8 cellular contexts compared by ENCODE assay signal in the genomic region with DNA sequence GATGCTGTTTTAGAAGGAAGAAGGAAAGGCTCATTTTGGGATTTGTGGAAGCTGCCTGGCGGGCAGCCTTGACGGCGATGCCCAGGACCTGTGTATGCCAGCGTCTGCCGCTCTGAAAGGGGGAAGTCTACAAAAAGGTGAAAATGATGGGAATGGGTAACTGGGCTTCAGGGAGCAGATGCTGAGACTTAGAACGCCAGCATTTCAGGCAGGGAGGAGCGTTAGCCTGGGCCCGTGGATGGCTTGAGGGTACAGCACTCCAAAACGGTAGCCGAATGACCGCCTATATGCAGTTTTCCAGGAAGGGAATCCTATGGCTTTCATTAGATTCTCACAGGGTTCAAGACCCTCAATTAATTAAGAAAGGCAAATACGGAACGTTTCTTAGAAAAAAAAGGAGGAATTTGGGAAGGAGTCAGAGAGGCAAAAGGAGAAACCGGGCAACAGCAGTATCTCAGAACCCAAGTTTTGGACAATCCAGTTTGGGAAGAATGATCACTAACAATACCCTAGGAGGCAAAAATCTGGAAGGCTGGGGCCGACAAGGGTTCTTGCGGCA. TPM values are rescaled to one million over a fixed set of nuclear protein-coding genes. Genes with fewer than 3 reads are reported as not detected.
DNase-seq lines count a peak whose midpoint lies in the region; ATAC-seq and TF ChIP-seq lines count a peak whose summit lies in the region.

No MANE protein-coding gene starts in this region.

- intact Hi-C loops in gastrocnemius medialis (cut with DNase I; ENCODE audit: low total_unique reads): loop anchor here (1.0 to 5.0 kb wide), 2 partner anchors 10 to 910 kb away; a partner anchor contains a TSS

- H3K4me3 Mint-ChIP-seq in activated naive CD8-positive, alpha-beta T cell treated with anti-CD3 and anti-CD28 coated beads, Interleukin-2, amount 50 U/mL, for 24 hours: peak overlapping the region; percentile 82

- no peaks in the 10 kb centered on the region for H3K27me3 ChIP-seq in iPS DF 6.9 (ENCODE audit: control insufficient read depth, insufficient read depth, low read length)
- no peaks in the 10 kb centered on the region for H3K27me3 ChIP-seq in gastrocnemius medialis

- H3K36me3 ChIP-seq in HEK293 (ENCODE audit: control insufficient read depth in 2 of 2, insufficient read depth in 1 of 2, low read length in 2 of 2) (peaks cover 0 to 20% of the 10 kb centered on the region in 2 experiments; a peak in 1 of 3 replicates), iPS DF 6.9 (ENCODE audit: control insufficient read depth, insufficient read depth, low read length) (peaks cover 3% of the 10 kb centered on the region; the same call in 1 of the 2 replicates), gastrocnemius medialis (peaks cover 0 to 23% of the 10 kb centered on the region in 2 donors)

- no peaks in the 10 kb centered on the region for H3K9me3 Mint-ChIP-seq in activated naive CD8-positive, alpha-beta T cell treated with anti-CD3 and anti-CD28 coated beads, Interleukin-2, amount 50 U/mL, for 24 hours

- no peak for ATAC-seq in activated naive CD8-positive, alpha-beta T cell treated with anti-CD3 and anti-CD28 coated beads, Interleukin-2, amount 50 U/mL, for 24 hours
- ATAC-seq in gastrocnemius medialis (peak in 1 of 2 donors; percentile 11), GM19324 (IDR thresholded peaks at IDR 0.05; ENCODE audit: low FRiP score, unreplicated experiment) (no peak)

- CTCF ChIA-PET in HEK293 (lab: Yijun Ruan, JAX): interaction anchor here (0.5 to 1.7 kb wide), 3 partner anchors 9 to 24 kb away, joined by 3 to 9 read pairs (median 6); no protein-coding TSS in a partner anchor

- no peaks in the 10 kb centered on the region for H3K27me3 Mint-ChIP-seq in activated naive CD8-positive, alpha-beta T cell treated with anti-CD3 and anti-CD28 coated beads, Interleukin-2, amount 50 U/mL, for 24 hours

- H3K4me3 ChIP-seq in AG09309 (ENCODE audit: control insufficient read depth, low read depth, low read length): peak overlapping the region; percentile 85
- H3K4me3 ChIP-seq in HEK293 (ENCODE audit: low read depth, low read length): peak overlapping the region; percentile 81
- H3K4me3 ChIP-seq in iPS DF 6.9 (ENCODE audit: low read length): peak overlapping the region; percentile 79; the same call in 1 of the 2 replicates
- peak overlapping the region; percentile 58 to 82 (median 67) for H3K4me3 ChIP-seq in gastrocnemius medialis

- peaks cover 9% of the 10 kb centered on the region for H3K4me1 ChIP-seq in HEK293 (ENCODE audit: control insufficient read depth, insufficient read depth, low read length)
- H3K4me1 ChIP-seq in iPS DF 6.9 (ENCODE audit: control insufficient read depth, insufficient read depth, low read length): no peaks in the 10 kb centered on the region
- peaks cover 6 to 14% of the 10 kb centered on the region in 2 donors for H3K4me1 ChIP-seq in gastrocnemius medialis

- peaks cover 38% of the 10 kb centered on the region for H3K4me1 Mint-ChIP-seq in activated naive CD8-positive, alpha-beta T cell treated with anti-CD3 and anti-CD28 coated beads, Interleukin-2, amount 50 U/mL, for 24 hours

- H3K27ac ChIP-seq in HEK293 (ENCODE audit: extremely low read depth, low read depth, low read length) (peak overlapping the region; percentile 92), iPS DF 6.9 (ENCODE audit: low read length) (no peak overlapping the region), gastrocnemius medialis (peak overlapping the region; percentile 83 to 95 (median 87))

- peaks cover 7% of the 10 kb centered on the region for H3K36me3 Mint-ChIP-seq in activated naive CD8-positive, alpha-beta T cell treated with anti-CD3 and anti-CD28 coated beads, Interleukin-2, amount 50 U/mL, for 24 hours (ENCODE audit: low read depth)

- DNase-seq in AG09309 (ENCODE audit: low read depth): no peak
- no peak for DNase-seq in activated naive CD8-positive, alpha-beta T cell treated with anti-CD3 and anti-CD28 coated beads, Interleukin-2, amount 50 U/mL, for 24 hours
- no peak for DNase-seq in iPS DF 6.9 (ENCODE audit: low read depth, low spot score)
- no peak for DNase-seq in gastrocnemius medialis
- no peak for DNase-seq in GM13976 (ENCODE audit: low spot score)
- no peak for DNase-seq in NCI-H345 (lab: John Stamatoyannopoulos, UW)

- no peaks in the 10 kb centered on the region; the same call in 1 of the 2 replicates for H3K9me3 ChIP-seq in HEK293 (ENCODE audit: control insufficient read depth, insufficient read depth, low read depth, low read length)
- no peaks in the 10 kb centered on the region for H3K9me3 ChIP-seq in iPS DF 6.9 (ENCODE audit: control insufficient read depth, insufficient read depth, low read length)
- no peaks in the 10 kb centered on the region for H3K9me3 ChIP-seq in gastrocnemius medialis

- WGBS in iPS DF 6.9 (ENCODE audit: insufficient coverage, insufficient read length): no CpG with 5 or more reads among the region's 16 CpGs

- no peak for TF ChIP-seq POLR2A in gastrocnemius medialis (IDR thresholded peaks at IDR 0.05)

- in situ Hi-C loops in gastrocnemius medialis (cut with MboI; ENCODE audit: low sequenced_read_pairs in 4 of 4): loop anchor here in 3 of 4 donors (25.0 kb wide), 2 partner anchors 455 to 905 kb away; a partner anchor contains a TSS
- in situ Hi-C loops in GM13976 (cut with MboI; ENCODE audit: low sequenced_read_pairs, unreplicated experiment): loop anchor here (10.0 to 25.0 kb wide), 2 partner anchors 180 to 458 kb away; no protein-coding TSS in a partner anchor

- no peak for TF ChIP-seq CTCF in AG09309 (IDR thresholded peaks at IDR 0.05; ENCODE audit: control insufficient read depth, insufficient read depth, low read depth, low read length, missing control alignments)
- no peak for TF ChIP-seq CTCF in HEK293 (tag by site-specific recombination; IDR thresholded peaks at IDR 0.05)
- TF ChIP-seq CTCF in gastrocnemius medialis (IDR thresholded peaks at IDR 0.05 in 4 of 5, conservative IDR thresholded peaks at IDR 0.05 in 1 of 5): no peak
- no peak for TF ChIP-seq CTCF in GM13976 (IDR thresholded peaks at IDR 0.05; ENCODE audit: borderline replicate concordance, control extremely low read depth, extremely low read depth, insufficient read depth, missing control alignments)

- POLR2A ChIA-PET in HEK293 (lab: Yijun Ruan, JAX): interaction anchor here (1.1 to 1.5 kb wide), 6 partner anchors 10 to 566 kb away, joined by 3 to 6 read pairs (median 4); a partner anchor contains a TSS

- peak overlapping the region; percentile 81 for H3K27ac Mint-ChIP-seq in activated naive CD8-positive, alpha-beta T cell treated with anti-CD3 and anti-CD28 coated beads, Interleukin-2, amount 50 U/mL, for 24 hours

TF ChIP-seq in HEK293, 187 proteins besides CTCF, POLR2A, EP300 and RAD21:
- no peak for TF ChIP-seq GLI2 (tag by site-specific recombination; IDR thresholded peaks at IDR 0.05; ENCODE audit: borderline replicate concordance, low read depth)
- TF ChIP-seq ZNF558 (tag by site-specific recombination; IDR thresholded peaks at IDR 0.05): 0 out of 2 replicates have a peak, but pooled peaks have one; percentile 22
- TF ChIP-seq ZNF335 (tag by site-specific recombination; conservative IDR thresholded peaks at IDR 0.05): peak; percentile 89
TF ChIP-seq in HEK293: peak in this region for 2.

RNA-seq across cellular contexts. Expression of a gene that starts 0.7 kb away (rescaled TPM):
- 10 to 100 TPM in 1 of 4 donors, 1 to 10 TPM in 3; 2.5 to 15.3 (median 3.1) TPM for total RNA-seq in gastrocnemius medialis

RNA-seq across cellular contexts. Expression of a gene that starts 22.7 kb away (rescaled TPM):
- not detected for total RNA-seq in gastrocnemius medialis

RNA-seq across cellular contexts. Expression of a gene that starts 35.8 kb away (rescaled TPM):
- under 1 TPM in 2 of 4 donors, not detected in 2; 0.33 to 1.00 TPM for total RNA-seq in gastrocnemius medialis
